ENCODE assay signal across 31 cellular contexts in genomic region chr9:135776893-135777622, GRCh38.
"Had no signal": no experiment of that assay in that cellular context is flagged by ENCODE, and none has a peak within 500 bp of the region (broad histone marks: within the 10 kb centered on the region; RNA-seq: fewer than 3 reads in every experiment).

No MANE protein-coding gene starts in this region.

- H3K4me3 ChIP-seq: adrenal gland, body of pancreas, colonic mucosa, esophagus muscularis mucosa, gastrocnemius medialis, heart left ventricle had no signal

- DNase-seq: activated CD4-positive, alpha-beta T cell treated with anti-CD3 and anti-CD28 coated beads for 1 hour; activated CD4-positive, alpha-beta T cell treated with anti-CD3 and anti-CD28 coated beads for 4 hours; activated CD4-positive, alpha-beta T cell treated with anti-CD3 and anti-CD28 coated beads, Interleukin-2, amount 10 ng/mL, durations not matched to agents 7 days and 5 days; activated CD4-positive, alpha-beta T cell treated with anti-CD3 and anti-CD28 coated beads, Interleukin-2, amount 50 U/mL, for 4 hours; activated CD8-positive, alpha-beta memory T cell treated with anti-CD3 and anti-CD28 coated beads for 24 hours; activated CD8-positive, alpha-beta T cell treated with anti-CD3 and anti-CD28 coated beads for 36 hours; activated effector memory CD4-positive, alpha-beta T cell treated with Interleukin-2 at 50 U/mL for 16 hours; activated gamma-delta T cell treated with Interleukin-2 at 50 U/mL for 16 hours; activated naive CD4-positive, alpha-beta T cell treated with anti-CD3 and anti-CD28 coated beads for 36 hours; activated naive CD8-positive, alpha-beta T cell treated with anti-CD3 and anti-CD28 coated beads for 36 hours; activated naive CD8-positive, alpha-beta T cell treated with anti-CD3 and anti-CD28 coated beads, Interleukin-2, amount 50 U/mL, for 24 hours; activated T-cell treated with anti-CD3 and anti-CD28 coated beads, Interleukin-2, amount 50 U/mL, for 4 hours; adrenal gland; amygdala; aorta; body of pancreas; cerebellar nuclear complex; colonic mucosa; effector CD8-positive, alpha-beta T cell; endodermal cell; erythroblast; foreskin keratinocyte; gastrocnemius medialis; glutamatergic neuron; heart left ventricle had no signal

- H3K9me3 ChIP-seq: adrenal gland, body of pancreas, colonic mucosa, esophagus muscularis mucosa, gastrocnemius medialis, heart left ventricle had no signal

- H3K27me3 ChIP-seq: adrenal gland, body of pancreas, colonic mucosa, foreskin keratinocyte, gastrocnemius medialis, heart left ventricle had no signal

- H3K27me3 Mint-ChIP-seq: activated CD4-positive, alpha-beta T cell treated with anti-CD3 and anti-CD28 coated beads, Interleukin-2, amount 10 ng/mL, durations not matched to agents 7 days and 5 days; activated CD8-positive, alpha-beta T cell treated with anti-CD3 and anti-CD28 coated beads for 36 hours; activated naive CD4-positive, alpha-beta T cell treated with anti-CD3 and anti-CD28 coated beads, Interleukin-2, amount 50 U/mL, for 24 hours; activated naive CD8-positive, alpha-beta T cell treated with anti-CD3 and anti-CD28 coated beads for 36 hours; activated T-helper 17 cell treated with anti-CD3 and anti-CD28 coated beads, Interleukin-2, amount 50 U/mL, for 72 hours had no signal

- ATAC-seq: activated CD8-positive, alpha-beta T cell treated with anti-CD3 and anti-CD28 coated beads for 36 hours; activated naive CD8-positive, alpha-beta T cell treated with anti-CD3 and anti-CD28 coated beads, Interleukin-2, amount 50 U/mL, for 24 hours; activated T-cell treated with anti-CD3 and anti-CD28 coated beads, Interleukin-2, amount 50 U/mL, for 4 hours; activated T-helper 17 cell treated with anti-CD3 and anti-CD28 coated beads, Interleukin-2, amount 50 U/mL, for 72 hours; body of pancreas; foreskin keratinocyte; gastrocnemius medialis; heart left ventricle; WTC11 had no signal

- H3K9me3 Mint-ChIP-seq: activated CD4-positive, alpha-beta T cell treated with anti-CD3 and anti-CD28 coated beads, Interleukin-2, amount 10 ng/mL, durations not matched to agents 7 days and 5 days; activated CD8-positive, alpha-beta T cell treated with anti-CD3 and anti-CD28 coated beads for 36 hours; activated naive CD4-positive, alpha-beta T cell treated with anti-CD3 and anti-CD28 coated beads for 36 hours; activated naive CD4-positive, alpha-beta T cell treated with anti-CD3 and anti-CD28 coated beads, Interleukin-2, amount 50 U/mL, for 24 hours; activated naive CD8-positive, alpha-beta T cell treated with anti-CD3 and anti-CD28 coated beads for 36 hours; activated naive CD8-positive, alpha-beta T cell treated with anti-CD3 and anti-CD28 coated beads, Interleukin-2, amount 50 U/mL, for 24 hours; activated T-cell treated with anti-CD3 and anti-CD28 coated beads, Interleukin-2, amount 50 U/mL, for 4 hours; activated T-helper 17 cell treated with anti-CD3 and anti-CD28 coated beads, Interleukin-2, amount 50 U/mL, for 72 hours; endodermal cell; WTC11 had no signal

- H3K36me3 Mint-ChIP-seq: activated naive CD4-positive, alpha-beta T cell treated with anti-CD3 and anti-CD28 coated beads, Interleukin-2, amount 50 U/mL, for 24 hours; activated naive CD8-positive, alpha-beta T cell treated with anti-CD3 and anti-CD28 coated beads for 36 hours; WTC11 had no signal

- H3K27ac ChIP-seq: adrenal gland, body of pancreas, colonic mucosa, esophagus muscularis mucosa, foreskin keratinocyte, gastrocnemius medialis, heart left ventricle, VCaP had no signal

- H3K27ac Mint-ChIP-seq: activated CD4-positive, alpha-beta T cell treated with anti-CD3 and anti-CD28 coated beads, Interleukin-2, amount 10 ng/mL, durations not matched to agents 7 days and 5 days; activated CD8-positive, alpha-beta T cell treated with anti-CD3 and anti-CD28 coated beads for 36 hours; activated naive CD4-positive, alpha-beta T cell treated with anti-CD3 and anti-CD28 coated beads for 36 hours; activated naive CD8-positive, alpha-beta T cell treated with anti-CD3 and anti-CD28 coated beads for 36 hours; activated naive CD8-positive, alpha-beta T cell treated with anti-CD3 and anti-CD28 coated beads, Interleukin-2, amount 50 U/mL, for 24 hours; activated T-helper 17 cell treated with anti-CD3 and anti-CD28 coated beads, Interleukin-2, amount 50 U/mL, for 72 hours; endodermal cell; WTC11 had no signal

- H3K4me3 Mint-ChIP-seq: activated CD4-positive, alpha-beta T cell treated with anti-CD3 and anti-CD28 coated beads, Interleukin-2, amount 10 ng/mL, durations not matched to agents 7 days and 5 days; activated CD8-positive, alpha-beta T cell treated with anti-CD3 and anti-CD28 coated beads for 36 hours; activated naive CD4-positive, alpha-beta T cell treated with anti-CD3 and anti-CD28 coated beads for 36 hours; activated naive CD4-positive, alpha-beta T cell treated with anti-CD3 and anti-CD28 coated beads, Interleukin-2, amount 50 U/mL, for 24 hours; activated naive CD8-positive, alpha-beta T cell treated with anti-CD3 and anti-CD28 coated beads for 36 hours; activated naive CD8-positive, alpha-beta T cell treated with anti-CD3 and anti-CD28 coated beads, Interleukin-2, amount 50 U/mL, for 24 hours; activated T-cell treated with anti-CD3 and anti-CD28 coated beads, Interleukin-2, amount 50 U/mL, for 4 hours; activated T-helper 17 cell treated with anti-CD3 and anti-CD28 coated beads, Interleukin-2, amount 50 U/mL, for 72 hours; endodermal cell; WTC11 had no signal

- H3K4me1 Mint-ChIP-seq: activated CD4-positive, alpha-beta T cell treated with anti-CD3 and anti-CD28 coated beads, Interleukin-2, amount 10 ng/mL, durations not matched to agents 7 days and 5 days; activated naive CD4-positive, alpha-beta T cell treated with anti-CD3 and anti-CD28 coated beads, Interleukin-2, amount 50 U/mL, for 24 hours; activated naive CD8-positive, alpha-beta T cell treated with anti-CD3 and anti-CD28 coated beads for 36 hours; activated naive CD8-positive, alpha-beta T cell treated with anti-CD3 and anti-CD28 coated beads, Interleukin-2, amount 50 U/mL, for 24 hours; activated T-helper 17 cell treated with anti-CD3 and anti-CD28 coated beads, Interleukin-2, amount 50 U/mL, for 72 hours; endodermal cell; WTC11 had no signal

- H3K4me1 ChIP-seq: adrenal gland, body of pancreas, colonic mucosa, esophagus muscularis mucosa, foreskin keratinocyte, gastrocnemius medialis, heart left ventricle had no signal

- FAIRE-seq: TTC549 had no signal

- H3K36me3 ChIP-seq: adrenal gland, colonic mucosa, esophagus muscularis mucosa, gastrocnemius medialis, heart left ventricle had no signal
